Comparison of ENCODE assay signal across 1 cellular context in genomic region chr2:137942785-137943034, GRCh38.
TF ChIP-seq lines count a peak whose summit lies in the region.

No MANE protein-coding gene starts in this region.

TF ChIP-seq in HepG2, 621 proteins besides CTCF, POLR2A, EP300 and RAD21 (continued from another document):
- TF ChIP-seq, protein P1, sequence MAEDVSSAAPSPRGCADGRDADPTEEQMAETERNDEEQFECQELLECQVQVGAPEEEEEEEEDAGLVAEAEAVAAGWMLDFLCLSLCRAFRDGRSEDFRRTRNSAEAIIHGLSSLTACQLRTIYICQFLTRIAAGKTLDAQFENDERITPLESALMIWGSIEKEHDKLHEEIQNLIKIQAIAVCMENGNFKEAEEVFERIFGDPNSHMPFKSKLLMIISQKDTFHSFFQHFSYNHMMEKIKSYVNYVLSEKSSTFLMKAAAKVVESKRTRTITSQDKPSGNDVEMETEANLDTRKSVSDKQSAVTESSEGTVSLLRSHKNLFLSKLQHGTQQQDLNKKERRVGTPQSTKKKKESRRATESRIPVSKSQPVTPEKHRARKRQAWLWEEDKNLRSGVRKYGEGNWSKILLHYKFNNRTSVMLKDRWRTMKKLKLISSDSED (CRISPR knock-in tag; IDR thresholded peaks at IDR 0.05), result no peak
- TF ChIP-seq TAF1 (CRISPR knock-in tag; IDR thresholded peaks at IDR 0.05) (no peak), GABPA (IDR thresholded peaks at IDR 0.05; ENCODE audit: low read depth, low read length) (no peak), GABPA (CRISPR knock-in tag; IDR thresholded peaks at IDR 0.05; ENCODE audit: low read depth) (peak; percentile 17; the same call in 1 of the 2 replicates), NAIF1 (CRISPR knock-in tag; IDR thresholded peaks at IDR 0.05; ENCODE audit: borderline replicate concordance) (no peak), ZNF251 (CRISPR knock-in tag; IDR thresholded peaks at IDR 0.05) (no peak), ZNF607 (CRISPR knock-in tag; IDR thresholded peaks at IDR 0.05; ENCODE audit: borderline replicate concordance) (no peak), TFE3 (CRISPR knock-in tag; IDR thresholded peaks at IDR 0.05) (no peak), AFF4 (CRISPR knock-in tag; IDR thresholded peaks at IDR 0.05) (0 out of 2 replicates have a peak, but pooled peaks have one; percentile 16), SYNCRIP (IDR thresholded peaks at IDR 0.05; ENCODE audit: insufficient read depth, low read depth, low read length) (no peak), ZFP62 (CRISPR knock-in tag; IDR thresholded peaks at IDR 0.05) (no peak), ZNF557 (CRISPR knock-in tag; IDR thresholded peaks at IDR 0.05) (no peak)
- TF ChIP-seq, protein P2, sequence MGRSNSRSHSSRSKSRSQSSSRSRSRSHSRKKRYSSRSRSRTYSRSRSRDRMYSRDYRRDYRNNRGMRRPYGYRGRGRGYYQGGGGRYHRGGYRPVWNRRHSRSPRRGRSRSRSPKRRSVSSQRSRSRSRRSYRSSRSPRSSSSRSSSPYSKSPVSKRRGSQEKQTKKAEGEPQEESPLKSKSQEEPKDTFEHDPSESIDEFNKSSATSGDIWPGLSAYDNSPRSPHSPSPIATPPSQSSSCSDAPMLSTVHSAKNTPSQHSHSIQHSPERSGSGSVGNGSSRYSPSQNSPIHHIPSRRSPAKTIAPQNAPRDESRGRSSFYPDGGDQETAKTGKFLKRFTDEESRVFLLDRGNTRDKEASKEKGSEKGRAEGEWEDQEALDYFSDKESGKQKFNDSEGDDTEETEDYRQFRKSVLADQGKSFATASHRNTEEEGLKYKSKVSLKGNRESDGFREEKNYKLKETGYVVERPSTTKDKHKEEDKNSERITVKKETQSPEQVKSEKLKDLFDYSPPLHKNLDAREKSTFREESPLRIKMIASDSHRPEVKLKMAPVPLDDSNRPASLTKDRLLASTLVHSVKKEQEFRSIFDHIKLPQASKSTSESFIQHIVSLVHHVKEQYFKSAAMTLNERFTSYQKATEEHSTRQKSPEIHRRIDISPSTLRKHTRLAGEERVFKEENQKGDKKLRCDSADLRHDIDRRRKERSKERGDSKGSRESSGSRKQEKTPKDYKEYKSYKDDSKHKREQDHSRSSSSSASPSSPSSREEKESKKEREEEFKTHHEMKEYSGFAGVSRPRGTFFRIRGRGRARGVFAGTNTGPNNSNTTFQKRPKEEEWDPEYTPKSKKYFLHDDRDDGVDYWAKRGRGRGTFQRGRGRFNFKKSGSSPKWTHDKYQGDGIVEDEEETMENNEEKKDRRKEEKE (IDR thresholded peaks at IDR 0.05), result no peak
